ENCODE assay signal across 13 cellular contexts in the genomic region with DNA sequence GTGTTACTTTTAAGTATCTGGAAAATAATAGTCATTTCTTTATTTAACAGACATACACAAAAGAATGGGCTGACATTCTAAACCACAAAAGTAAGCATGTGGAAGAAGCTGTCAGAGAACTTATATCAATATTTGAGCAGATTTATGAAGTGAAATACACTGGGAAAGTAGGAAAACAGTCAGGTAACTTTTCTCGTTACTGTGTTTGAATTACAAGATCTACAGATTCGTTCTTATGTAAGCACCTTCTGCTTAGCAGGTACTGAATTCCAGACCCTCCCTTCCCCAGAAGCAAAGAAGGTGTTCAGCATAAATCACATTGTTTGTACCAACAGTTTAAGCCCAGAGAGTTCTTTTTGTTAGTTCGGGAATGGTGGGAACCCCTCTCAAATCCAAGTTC.
DNase-seq lines count a peak whose midpoint lies in the region; ATAC-seq and TF ChIP-seq lines count a peak whose summit lies in the region.
"Had no signal": no experiment of that assay in that cellular context is flagged by ENCODE, and none has a peak within 500 bp of the region (broad histone marks: within the 10 kb centered on the region; RNA-seq: fewer than 3 reads in every experiment).

No MANE protein-coding gene starts in this region.

- H3K4me3 ChIP-seq in PC-3 (ENCODE audit: low read length) (no peak overlapping the region), trophoblast cell (ENCODE audit: low read depth, low read length) (no peak overlapping the region)
- H3K4me3 ChIP-seq: GM23338, HAP-1 had no signal

- no peaks in the 10 kb centered on the region for H3K79me1 ChIP-seq in trophoblast cell (ENCODE audit: low read length)

- H3K9me3 ChIP-seq in PC-3 (ENCODE audit: low read length) = no peaks in the 10 kb centered on the region
- H3K9me3 ChIP-seq in trophoblast cell (ENCODE audit: insufficient read depth, low read depth, low read length) = peaks cover 1% of the 10 kb centered on the region
- H3K9me3 ChIP-seq: HAP-1 had no signal

- CTCF ChIA-PET in PC-3 (lab: Charles Lee) = no interaction called here
- CTCF ChIA-PET in HEK293T (lab: Yijun Ruan, JAX) = no interaction called here

- no peaks in the 10 kb centered on the region for H3K27me3 ChIP-seq in PC-3 (ENCODE audit: low read length)
- no peaks in the 10 kb centered on the region for H3K27me3 ChIP-seq in trophoblast cell (ENCODE audit: insufficient read depth, low read length)

- H3K9ac ChIP-seq in PC-3 (ENCODE audit: low read length) (no peak overlapping the region), trophoblast cell (ENCODE audit: low read length) (no peak overlapping the region)

- peak; percentile 33 for DNase-seq in PC-3
- DNase-seq in nephron progenitor cell = no peak
- no peak for DNase-seq in trophoblast cell
- DNase-seq in HEK293T (ENCODE audit: extremely low spot score) = no peak
- DNase-seq: C1 segment of cervical spinal cord; CD4-positive, alpha-beta memory T cell; COR-L47; DMS153; DND-41 had no signal

- no peaks in the 10 kb centered on the region for H3F3A ChIP-seq in PC-3 (ENCODE audit: low read length, unreplicated experiment)

- H3K36me3 Mint-ChIP-seq in nephron progenitor cell (ENCODE audit: low read depth) = no peaks in the 10 kb centered on the region
- H3K36me3 Mint-ChIP-seq: CD4-positive, alpha-beta memory T cell had no signal

- TF ChIP-seq CTCF in 22Rv1 (IDR thresholded peaks at IDR 0.05) (no peak), PC-3 (conservative IDR thresholded peaks at IDR 0.05; ENCODE audit: low read depth, low read length) (no peak), nephron progenitor cell (IDR thresholded peaks at IDR 0.05) (no peak)

- H3K79me2 ChIP-seq in PC-3 (ENCODE audit: low read length) = no peaks in the 10 kb centered on the region
- no peaks in the 10 kb centered on the region for H3K79me2 ChIP-seq in trophoblast cell (ENCODE audit: control insufficient read depth, insufficient read depth, low read length, poor library complexity)

- no peak overlapping the region for H3K4me3 Mint-ChIP-seq in nephron progenitor cell
- H3K4me3 Mint-ChIP-seq: CD4-positive, alpha-beta memory T cell; GM23338 had no signal

- peak overlapping the region; percentile 26 for H3K27ac Mint-ChIP-seq in nephron progenitor cell
- H3K27ac Mint-ChIP-seq: CD4-positive, alpha-beta memory T cell; GM23338 had no signal

- no peak overlapping the region for H2BK12ac ChIP-seq in trophoblast cell (ENCODE audit: low read length)

- no peaks in the 10 kb centered on the region for H3K9me2 ChIP-seq in PC-3 (replicated peaks; ENCODE audit: low read length)

- WGBS in trophoblast cell (ENCODE audit: extremely low coverage, insufficient coverage, insufficient read length) = no CpG with 5 or more reads among the region's 3 CpGs

- no peaks in the 10 kb centered on the region for H3K4me1 Mint-ChIP-seq in nephron progenitor cell
- H3K4me1 Mint-ChIP-seq: CD4-positive, alpha-beta memory T cell; GM23338 had no signal

- H3K36me3 ChIP-seq in PC-3 (ENCODE audit: low read depth, low read length) (no peaks in the 10 kb centered on the region), trophoblast cell (ENCODE audit: control insufficient read depth in 1 of 2, insufficient read depth in 2 of 2, low read length in 2 of 2) (no peaks in the 10 kb centered on the region)
- H3K36me3 ChIP-seq: HAP-1 had no signal

- no peak overlapping the region for H4K91ac ChIP-seq in trophoblast cell (ENCODE audit: low read depth, low read length)

- peak overlapping the region; percentile 57 for H3K27ac ChIP-seq in 22Rv1
- 0 out of 2 replicates have a peak overlapping the region, but pooled peaks have one; percentile 9 for H3K27ac ChIP-seq in PC-3 (ENCODE audit: low read length)
- no peak overlapping the region for H3K27ac ChIP-seq in trophoblast cell (ENCODE audit: low read depth, low read length)

- ATAC-seq in PC-3 (no peak; the same call in 1 of the 2 replicates), GM18861 (IDR thresholded peaks at IDR 0.05; ENCODE audit: unreplicated experiment) (no peak)
- ATAC-seq: GM23338 had no signal

- H3K18ac ChIP-seq in trophoblast cell (ENCODE audit: low read length) = no peak overlapping the region

- no peak overlapping the region for H4K12ac ChIP-seq in trophoblast cell (ENCODE audit: low read depth, low read length)

- BruUV-seq in PC-3 (replicated peaks; lab: Mats Ljungman, UMichigan) = no TSS peak

- no peak overlapping the region for H3K23ac ChIP-seq in trophoblast cell (ENCODE audit: low read length)

- H2AFZ ChIP-seq in PC-3 (ENCODE audit: low read length) (no peak overlapping the region), trophoblast cell (ENCODE audit: insufficient read depth, low read length, poor library complexity) (no peak overlapping the region)
- H2AFZ ChIP-seq: GM23338 had no signal

- H3K14ac ChIP-seq in trophoblast cell (ENCODE audit: low read length) = no peak overlapping the region

- no peak overlapping the region for H2BK5ac ChIP-seq in trophoblast cell (ENCODE audit: low read depth, low read length, poor library complexity)

- POLR2A ChIA-PET in PC-3 (lab: Charles Lee; ENCODE audit: unreplicated experiment) (no interaction called here), HEK293T (lab: Yijun Ruan, JAX) (no interaction called here)

- no peak overlapping the region for H2BK120ac ChIP-seq in trophoblast cell (ENCODE audit: insufficient read depth, low read length, poor library complexity)

- intact Hi-C loops in PC-3 (cut with micrococcal nuclease) = no loop called here

- H3K4me2 ChIP-seq in PC-3 (ENCODE audit: low read length) (no peak overlapping the region), trophoblast cell (ENCODE audit: low read length) (no peak overlapping the region)
- H3K4me2 ChIP-seq: GM23338 had no signal

- no peak overlapping the region for H2AK5ac ChIP-seq in trophoblast cell (ENCODE audit: low read length)

- no peak overlapping the region for H3K4ac ChIP-seq in trophoblast cell (ENCODE audit: low read depth, low read length)

- H4K20me1 ChIP-seq in PC-3 (ENCODE audit: low read length) = no peaks in the 10 kb centered on the region

- H3K27me3 Mint-ChIP-seq in nephron progenitor cell (ENCODE audit: low read depth, poor library complexity) = peaks cover 11% of the 10 kb centered on the region

- no peak overlapping the region for H4K8ac ChIP-seq in trophoblast cell (ENCODE audit: low read depth, low read length)

- no peaks in the 10 kb centered on the region for H3K9me3 Mint-ChIP-seq in nephron progenitor cell
- H3K9me3 Mint-ChIP-seq: GM23338 had no signal

- H3K4me1 ChIP-seq in PC-3 (ENCODE audit: insufficient read depth, low read length) (peaks cover 38% of the 10 kb centered on the region), trophoblast cell (ENCODE audit: control insufficient read depth in 1 of 2, insufficient read depth in 2 of 2, low read length in 2 of 2) (peaks cover 0 to 3% of the 10 kb centered on the region in 2 experiments)
- H3K4me1 ChIP-seq: HAP-1 had no signal

TF ChIP-seq in HEK293T, 16 proteins besides CTCF, POLR2A, EP300 and RAD21:
- TF ChIP-seq, protein P1, sequence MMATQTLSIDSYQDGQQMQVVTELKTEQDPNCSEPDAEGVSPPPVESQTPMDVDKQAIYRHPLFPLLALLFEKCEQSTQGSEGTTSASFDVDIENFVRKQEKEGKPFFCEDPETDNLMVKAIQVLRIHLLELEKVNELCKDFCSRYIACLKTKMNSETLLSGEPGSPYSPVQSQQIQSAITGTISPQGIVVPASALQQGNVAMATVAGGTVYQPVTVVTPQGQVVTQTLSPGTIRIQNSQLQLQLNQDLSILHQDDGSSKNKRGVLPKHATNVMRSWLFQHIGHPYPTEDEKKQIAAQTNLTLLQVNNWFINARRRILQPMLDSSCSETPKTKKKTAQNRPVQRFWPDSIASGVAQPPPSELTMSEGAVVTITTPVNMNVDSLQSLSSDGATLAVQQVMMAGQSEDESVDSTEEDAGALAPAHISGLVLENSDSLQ (IDR thresholded peaks at IDR 0.05) = no peak
- TF ChIP-seq BHLHE40 (IDR thresholded peaks at IDR 0.05; ENCODE audit: borderline replicate concordance) (no peak), NFRKB (IDR thresholded peaks at IDR 0.05) (no peak), LEF1 (IDR thresholded peaks at IDR 0.05; ENCODE audit: borderline replicate concordance) (no peak), ARNT (IDR thresholded peaks at IDR 0.05) (no peak)
